In genomic region chr7:15439853-15440252, GRCh38 we compare ENCODE assay signal across 22 cellular contexts.
"Had no signal": no experiment of that assay in that cellular context is flagged by ENCODE, and none has a peak within 500 bp of the region (broad histone marks: within the 10 kb centered on the region; RNA-seq: fewer than 3 reads in every experiment).

No MANE protein-coding gene starts in this region.

- H3K27ac ChIP-seq: epithelial cell of prostate, heart right ventricle, parathyroid adenoma, stomach, suprapubic skin, transverse colon had no signal

- ATAC-seq: activated CD4-positive, CD25-positive, alpha-beta regulatory T cell treated with anti-CD3 and anti-CD28 coated beads, Interleukin-2, amount 50 U/mL, for 24 hours; activated CD8-positive, alpha-beta memory T cell treated with anti-CD3 and anti-CD28 coated beads, Interleukin-2, amount 10 ng/mL, durations not matched to agents 7 days and 5 days; activated CD8-positive, alpha-beta T cell treated with anti-CD3 and anti-CD28 coated beads for 36 hours; activated naive CD8-positive, alpha-beta T cell treated with anti-CD3 and anti-CD28 coated beads, Interleukin-2, amount 50 U/mL, for 24 hours; heart right ventricle; left cardiac atrium; sciatic nerve; stimulated activated memory B cell treated with anti-CD40 and anti-IgM and Interleukin-4, amounts not matched to agents 10 μg/mL and 1 μg/mL and 100 μg/mL, for 72 hours had no signal

- H2AFZ ChIP-seq: parathyroid adenoma had no signal

- H3K4me1 ChIP-seq: heart right ventricle, parathyroid adenoma, stomach, suprapubic skin, transverse colon had no signal

- H3K9me3 ChIP-seq: suprapubic skin, transverse colon had no signal

- DNase-seq: activated CD4-positive, alpha-beta T cell treated with anti-CD3 and anti-CD28 coated beads, Interleukin-2, amount 10 ng/mL, durations not matched to agents 7 days and 5 days; activated CD8-positive, alpha-beta memory T cell treated with anti-CD3 and anti-CD28 coated beads, Interleukin-2, amount 10 ng/mL, durations not matched to agents 7 days and 5 days; activated CD8-positive, alpha-beta T cell treated with anti-CD3 and anti-CD28 coated beads for 36 hours; activated effector memory CD4-positive, alpha-beta T cell treated with anti-CD3 and anti-CD28 coated beads, Interleukin-2, amount 50 U/mL, for 16 hours; activated naive CD4-positive, alpha-beta T cell treated with anti-CD3 and anti-CD28 coated beads, Interleukin-2, amount 50 U/mL, for 16 hours; activated naive CD8-positive, alpha-beta T cell treated with anti-CD3 and anti-CD28 coated beads, Interleukin-2, amount 50 U/mL, for 24 hours; activated T-cell treated with anti-CD3 and anti-CD28 coated beads for 4 hours; anterior cingulate cortex; foreskin fibroblast; heart right ventricle; islet precursor cell; left cardiac atrium; small intestine; stimulated activated CD4-positive, alpha-beta T cell treated with anti-CD3 and anti-CD28 coated beads, Interleukin-15, amount 100 ng/mL, for 24 hours; stomach; transverse colon had no signal

- H3K79me2 ChIP-seq: parathyroid adenoma had no signal

- H3K4me3 ChIP-seq: heart right ventricle, stomach, suprapubic skin, transverse colon had no signal

- H3K27me3 ChIP-seq: heart right ventricle, stomach, suprapubic skin, transverse colon had no signal

- H3K36me3 ChIP-seq: heart right ventricle, stomach, suprapubic skin, transverse colon had no signal

- H3K9ac ChIP-seq: parathyroid adenoma had no signal
